ENCODE assay signal across 13 cellular contexts in the genomic region with DNA sequence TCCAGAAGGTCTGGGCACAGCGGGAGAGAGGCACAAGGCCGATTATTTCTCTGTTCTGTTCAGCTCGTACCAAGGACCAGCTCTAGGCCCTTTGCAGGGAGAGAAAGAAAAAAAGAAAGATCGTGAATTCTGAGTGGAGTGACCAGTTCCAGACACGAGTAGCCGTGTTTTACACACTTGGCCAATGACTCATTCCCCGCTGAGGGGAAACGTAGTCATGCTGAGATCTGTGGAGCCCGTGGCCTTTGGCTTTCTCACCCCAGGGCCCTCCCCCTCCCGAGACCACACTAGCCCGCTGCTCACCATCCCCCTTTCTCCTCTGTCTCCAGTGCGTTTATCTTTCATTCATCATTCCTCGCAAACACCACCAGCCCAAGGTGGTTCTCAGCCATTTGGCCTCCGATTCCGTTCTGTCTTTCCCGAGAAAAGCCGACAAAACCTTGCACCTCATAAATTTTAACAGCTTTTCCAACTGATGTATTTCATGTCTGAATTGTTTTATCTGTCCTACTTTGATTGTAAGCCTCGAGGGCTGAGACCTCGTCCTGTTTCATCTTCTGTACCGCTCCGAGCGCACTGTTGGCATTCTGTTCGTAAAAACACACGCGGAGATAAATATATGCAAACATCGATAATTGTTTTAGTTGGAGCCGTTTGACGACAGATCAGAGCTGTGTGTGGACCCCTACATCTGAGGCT.
DNase-seq lines count a peak whose midpoint lies in the region; ATAC-seq lines count a peak whose summit lies in the region.
"Had no signal": no experiment of that assay in that cellular context is flagged by ENCODE, and none has a peak within 500 bp of the region (broad histone marks: within the 10 kb centered on the region; RNA-seq: fewer than 3 reads in every experiment).

No MANE protein-coding gene starts in this region.

- H3K27me3 ChIP-seq in SJSA1 (replicated peaks), result no peaks in the 10 kb centered on the region; the same call in 1 of the 2 replicates
- H3K27me3 ChIP-seq: cardiac muscle cell had no signal

- H3K9me3 ChIP-seq in SJSA1 (replicated peaks), result no peaks in the 10 kb centered on the region; the same call in 1 of the 2 replicates

- no peaks in the 10 kb centered on the region for H3K4me1 Mint-ChIP-seq in stimulated activated memory B cell treated with anti-CD40 and anti-IgM and Interleukin-4, amounts not matched to agents 10 μg/mL and 1 μg/mL and 100 μg/mL, for 72 hours
- H3K4me1 Mint-ChIP-seq: activated T-helper 17 cell treated with anti-CD3 and anti-CD28 coated beads, Interleukin-2, amount 50 U/mL, for 72 hours; stimulated activated naive B cell treated with anti-CD40 and anti-IgM and Interleukin-4, amounts not matched to agents 10 μg/mL and 1 μg/mL and 100 μg/mL, for 72 hours had no signal

- DNase-seq in ELF-1 (ENCODE audit: low read depth, low spot score) (peak; percentile 21), SJSA1 (ENCODE audit: low read depth in 1 of 2, low spot score in 2 of 2) (peak; percentile 57 to 71), hepatic stellate cell (ENCODE audit: low spot score) (peak; percentile 51), sciatic nerve (ENCODE audit: low spot score) (no peak), NCI-H2029 treated with DMSO at 0.1 percent for 48 hours (lab: John Stamatoyannopoulos, UW) (no peak), NCI-H524 treated with DMSO at 0.1 percent for 48 hours (lab: John Stamatoyannopoulos, UW) (no peak), T-helper 9 cell (no peak)
- DNase-seq: activated CD4-positive, alpha-beta T cell treated with anti-CD3 and anti-CD28 coated beads for 1 hour; left cardiac atrium; stimulated activated naive B cell treated with anti-CD40 and anti-IgM and Interleukin-4, amounts not matched to agents 10 μg/mL and 1 μg/mL and 100 μg/mL, for 72 hours had no signal

- no peaks in the 10 kb centered on the region for H3K36me3 Mint-ChIP-seq in stimulated activated memory B cell treated with anti-CD40 and anti-IgM and Interleukin-4, amounts not matched to agents 10 μg/mL and 1 μg/mL and 100 μg/mL, for 72 hours
- H3K36me3 Mint-ChIP-seq: stimulated activated naive B cell treated with anti-CD40 and anti-IgM and Interleukin-4, amounts not matched to agents 10 μg/mL and 1 μg/mL and 100 μg/mL, for 72 hours had no signal

- no peaks in the 10 kb centered on the region for H3K27me3 Mint-ChIP-seq in stimulated activated memory B cell treated with anti-CD40 and anti-IgM and Interleukin-4, amounts not matched to agents 10 μg/mL and 1 μg/mL and 100 μg/mL, for 72 hours
- H3K27me3 Mint-ChIP-seq: stimulated activated naive B cell treated with anti-CD40 and anti-IgM and Interleukin-4, amounts not matched to agents 10 μg/mL and 1 μg/mL and 100 μg/mL, for 72 hours had no signal

- no peak overlapping the region for H3K4me3 ChIP-seq in SJSA1
- H3K4me3 ChIP-seq: cardiac muscle cell had no signal

- H3K9me3 Mint-ChIP-seq in stimulated activated memory B cell treated with anti-CD40 and anti-IgM and Interleukin-4, amounts not matched to agents 10 μg/mL and 1 μg/mL and 100 μg/mL, for 72 hours, result peaks cover 13% of the 10 kb centered on the region

- intact Hi-C loops in sciatic nerve (cut with DNase I), result no loop called here

- no peak overlapping the region for H3K27ac ChIP-seq in SJSA1
- H3K27ac ChIP-seq: cardiac muscle cell had no signal

- peak; percentile 89 for ATAC-seq in sciatic nerve
- ATAC-seq in stimulated activated memory B cell treated with anti-CD40 and anti-IgM and Interleukin-4, amounts not matched to agents 10 μg/mL and 1 μg/mL and 100 μg/mL, for 72 hours, result no peak
- ATAC-seq: activated T-helper 17 cell treated with anti-CD3 and anti-CD28 coated beads, Interleukin-2, amount 50 U/mL, for 72 hours; stimulated activated naive B cell treated with anti-CD40 and anti-IgM and Interleukin-4, amounts not matched to agents 10 μg/mL and 1 μg/mL and 100 μg/mL, for 72 hours had no signal

- no peak overlapping the region for H3K4me3 Mint-ChIP-seq in stimulated activated memory B cell treated with anti-CD40 and anti-IgM and Interleukin-4, amounts not matched to agents 10 μg/mL and 1 μg/mL and 100 μg/mL, for 72 hours
- H3K4me3 Mint-ChIP-seq: activated T-helper 17 cell treated with anti-CD3 and anti-CD28 coated beads, Interleukin-2, amount 50 U/mL, for 72 hours; stimulated activated naive B cell treated with anti-CD40 and anti-IgM and Interleukin-4, amounts not matched to agents 10 μg/mL and 1 μg/mL and 100 μg/mL, for 72 hours had no signal

- H3K4me1 ChIP-seq in SJSA1 (replicated peaks), result peaks cover 23% of the 10 kb centered on the region

- no peaks in the 10 kb centered on the region for H3K36me3 ChIP-seq in SJSA1
- H3K36me3 ChIP-seq: cardiac muscle cell had no signal

- no peak overlapping the region for H3K27ac Mint-ChIP-seq in stimulated activated memory B cell treated with anti-CD40 and anti-IgM and Interleukin-4, amounts not matched to agents 10 μg/mL and 1 μg/mL and 100 μg/mL, for 72 hours
- H3K27ac Mint-ChIP-seq: activated T-helper 17 cell treated with anti-CD3 and anti-CD28 coated beads, Interleukin-2, amount 50 U/mL, for 72 hours; stimulated activated naive B cell treated with anti-CD40 and anti-IgM and Interleukin-4, amounts not matched to agents 10 μg/mL and 1 μg/mL and 100 μg/mL, for 72 hours had no signal

Comparison
In these comparisons a context has a peak if more than half of its experiments do, and no peak if none do; other contexts are left out.
1. DNase-seq: peak in ELF-1 (single experiment), SJSA1 (2 of 2) and hepatic stellate cell (single experiment); none in sciatic nerve (single experiment), NCI-H2029 treated with DMSO at 0.1 percent for 48 hours (single experiment), NCI-H524 treated with DMSO at 0.1 percent for 48 hours (single experiment) and T-helper 9 cell (single experiment).